Comparison of ENCODE assay signal across 14 cellular contexts in the genomic region with DNA sequence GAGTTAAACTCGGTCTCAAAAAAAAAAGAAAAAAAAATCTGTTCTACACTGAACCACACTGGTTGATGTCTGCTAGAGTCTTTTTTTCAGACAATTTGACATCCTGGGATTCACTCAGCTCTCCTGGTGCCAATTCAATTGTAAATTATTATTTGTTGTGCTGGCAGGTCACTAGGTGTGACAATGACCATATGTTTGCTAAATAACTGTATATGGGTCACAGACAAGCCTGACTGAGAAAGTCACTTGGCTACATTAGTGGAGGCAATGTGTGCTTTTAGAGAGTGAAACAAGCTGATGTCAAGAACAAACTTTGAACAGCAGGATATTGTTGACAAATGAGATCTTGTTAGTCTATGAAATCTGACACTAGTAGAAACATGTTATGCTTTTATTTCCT.
A peak's percentile ranks its signal among the peaks of the same experiment; 100 is the strongest.
DNase-seq lines count a peak whose midpoint lies in the region; ATAC-seq and TF ChIP-seq lines count a peak whose summit lies in the region.
"Had no signal": no experiment of that assay in that cellular context is flagged by ENCODE, and none has a peak within 500 bp of the region (broad histone marks: within the 10 kb centered on the region; RNA-seq: fewer than 3 reads in every experiment).

No MANE protein-coding gene starts in this region.

- DNase-seq in DMS53 treated with DMSO at 0.1 percent for 48 hours (lab: John Stamatoyannopoulos, UW; ENCODE audit: unreplicated experiment), result peak; percentile 71
- peak; percentile 20 for DNase-seq in NCI-H345 treated with DMSO at 0.1 percent for 48 hours (lab: John Stamatoyannopoulos, UW; ENCODE audit: unreplicated experiment)
- DNase-seq in cerebellar cortex (ENCODE audit: low spot score), result peak; percentile 60
- DNase-seq in activated naive CD4-positive, alpha-beta T cell treated with anti-CD3 and anti-CD28 coated beads for 36 hours, result no peak
- DNase-seq in activated T-cell treated with anti-CD3 and anti-CD28 coated beads, Interleukin-2, amount 50 U/mL, for 48 hours, result no peak
- DNase-seq: BE2C; CD8-positive, alpha-beta T cell; DMS 273 treated with DMSO at 0.1 percent for 48 hours; IMR-90; Kasumi-1; NCI-H1436 had no signal

- H3K27ac Mint-ChIP-seq in activated naive CD4-positive, alpha-beta T cell treated with anti-CD3 and anti-CD28 coated beads for 36 hours, result no peak overlapping the region
- H3K27ac Mint-ChIP-seq: CD8-positive, alpha-beta T cell had no signal

- peaks cover 8% of the 10 kb centered on the region for H3K9me3 Mint-ChIP-seq in activated naive CD4-positive, alpha-beta T cell treated with anti-CD3 and anti-CD28 coated beads for 36 hours

- no peak for ATAC-seq in HG03108 (IDR thresholded peaks at IDR 0.05; ENCODE audit: unreplicated experiment)
- ATAC-seq: CD8-positive, alpha-beta T cell had no signal

- no peak overlapping the region for H3K4me3 Mint-ChIP-seq in activated naive CD4-positive, alpha-beta T cell treated with anti-CD3 and anti-CD28 coated beads for 36 hours
- H3K4me3 Mint-ChIP-seq: CD8-positive, alpha-beta T cell had no signal

- peak overlapping the region; percentile 78 for H3K27ac ChIP-seq in C4-2B
- H3K27ac ChIP-seq: RWPE1 had no signal

- intact Hi-C loops in activated naive CD4-positive, alpha-beta T cell treated with anti-CD3 and anti-CD28 coated beads for 36 hours (cut with micrococcal nuclease), result no loop called here

- H3K4me1 Mint-ChIP-seq in activated naive CD4-positive, alpha-beta T cell treated with anti-CD3 and anti-CD28 coated beads for 36 hours (ENCODE audit: low read depth), result no peaks in the 10 kb centered on the region

- CTCF ChIA-PET in activated naive CD4-positive, alpha-beta T cell treated with anti-CD3 and anti-CD28 coated beads for 36 hours (lab: Charles Lee), result no interaction called here

- H3K36me3 Mint-ChIP-seq in activated naive CD4-positive, alpha-beta T cell treated with anti-CD3 and anti-CD28 coated beads for 36 hours (ENCODE audit: low read depth), result no peaks in the 10 kb centered on the region
- H3K36me3 Mint-ChIP-seq: CD8-positive, alpha-beta T cell had no signal

- no peaks in the 10 kb centered on the region for H3K27me3 Mint-ChIP-seq in activated naive CD4-positive, alpha-beta T cell treated with anti-CD3 and anti-CD28 coated beads for 36 hours (ENCODE audit: low read depth)

- TF ChIP-seq CTCF in C4-2B (conservative IDR thresholded peaks at IDR 0.05), result no peak

Comparison
In these comparisons a context has a peak if more than half of its experiments do, and no peak if none do; other contexts are left out.
1. DNase-seq: peak in DMS53 treated with DMSO at 0.1 percent for 48 hours (single experiment), NCI-H345 treated with DMSO at 0.1 percent for 48 hours (single experiment) and cerebellar cortex (single experiment); none in activated naive CD4-positive, alpha-beta T cell treated with anti-CD3 and anti-CD28 coated beads for 36 hours (single experiment) and activated T-cell treated with anti-CD3 and anti-CD28 coated beads, Interleukin-2, amount 50 U/mL, for 48 hours (0 of 2).